Comparison of ENCODE assay signal across 11 cellular contexts in the genomic region with DNA sequence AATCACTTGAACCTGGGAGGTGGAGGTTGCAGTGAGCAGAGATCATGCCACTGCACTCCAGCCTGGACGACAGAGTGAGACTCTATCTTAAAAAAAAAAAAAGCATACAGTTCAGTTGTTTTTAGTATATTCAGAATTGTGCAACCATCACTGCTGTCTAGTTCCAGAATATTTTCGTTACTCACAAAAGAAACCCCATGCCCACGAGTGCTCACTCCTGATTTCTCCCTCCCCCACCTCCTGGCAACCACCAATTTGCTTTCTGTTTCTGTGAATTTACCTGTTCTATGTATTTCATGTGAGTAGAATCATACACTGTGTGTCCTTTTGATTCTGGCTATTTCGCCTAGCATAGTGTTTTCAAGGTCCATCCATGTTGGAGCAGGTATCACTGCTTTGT. TPM values are rescaled to one million over a fixed set of nuclear protein-coding genes. Genes with fewer than 3 reads are reported as not detected.
DNase-seq lines count a peak whose midpoint lies in the region; ATAC-seq and TF ChIP-seq lines count a peak whose summit lies in the region.
"Had no signal": no experiment of that assay in that cellular context is flagged by ENCODE, and none has a peak within 500 bp of the region (broad histone marks: within the 10 kb centered on the region; RNA-seq: fewer than 3 reads in every experiment).

No MANE protein-coding gene starts in this region.

- ATAC-seq in left lung (peak; percentile 9), gastrocnemius medialis (no peak), HG03135 (IDR thresholded peaks at IDR 0.05; ENCODE audit: unreplicated experiment) (no peak)

- H3K4me3 Mint-ChIP-seq in activated T-cell treated with anti-CD3 and anti-CD28 coated beads, Interleukin-2, amount 50 U/mL, for 24 hours = peak overlapping the region; percentile 73
- H3K4me3 Mint-ChIP-seq in activated T-helper 1 cell treated with anti-CD3 and anti-CD28 coated beads, Interleukin-12 subunit alpha, Interleukin-12 subunit beta, Interleukin-2, Interleukin-4 antibody, amounts not matched to agents 30 ng/mL and 10 ng/mL and 1 ng/mL, durations not matched to agents 14 hours and 24 hours and 36 hours = peak overlapping the region; percentile 83

- H3K36me3 Mint-ChIP-seq in activated T-cell treated with anti-CD3 and anti-CD28 coated beads, Interleukin-2, amount 50 U/mL, for 24 hours (ENCODE audit: low read depth) = peaks cover 18% of the 10 kb centered on the region
- H3K36me3 Mint-ChIP-seq in activated T-helper 1 cell treated with anti-CD3 and anti-CD28 coated beads, Interleukin-12 subunit alpha, Interleukin-12 subunit beta, Interleukin-2, Interleukin-4 antibody, amounts not matched to agents 30 ng/mL and 10 ng/mL and 1 ng/mL, durations not matched to agents 14 hours and 24 hours and 36 hours (ENCODE audit: low read depth) = peaks cover 9% of the 10 kb centered on the region

- H3K27ac Mint-ChIP-seq in activated T-cell treated with anti-CD3 and anti-CD28 coated beads, Interleukin-2, amount 50 U/mL, for 24 hours = peak overlapping the region; percentile 100
- peak overlapping the region; percentile 100 for H3K27ac Mint-ChIP-seq in activated T-helper 1 cell treated with anti-CD3 and anti-CD28 coated beads, Interleukin-12 subunit alpha, Interleukin-12 subunit beta, Interleukin-2, Interleukin-4 antibody, amounts not matched to agents 30 ng/mL and 10 ng/mL and 1 ng/mL, durations not matched to agents 14 hours and 24 hours and 36 hours

- in situ Hi-C loops in gastrocnemius medialis (cut with MboI; ENCODE audit: low sequenced_read_pairs in 4 of 4) = no loop called here

- H3K27me3 ChIP-seq in left lung = no peaks in the 10 kb centered on the region
- H3K27me3 ChIP-seq in tibial nerve = no peaks in the 10 kb centered on the region
- H3K27me3 ChIP-seq in gastrocnemius medialis = no peaks in the 10 kb centered on the region
- H3K27me3 ChIP-seq: hepatocyte had no signal

- H3K27ac ChIP-seq in left lung = peak overlapping the region in 1 of 2 donors; percentile 85
- peak overlapping the region in 3 of 4 donors; percentile 1 to 45 (median 42) for H3K27ac ChIP-seq in tibial nerve
- H3K27ac ChIP-seq in gastrocnemius medialis = no peak overlapping the region
- H3K27ac ChIP-seq: hepatocyte had no signal

- TF ChIP-seq CTCF in left lung (IDR thresholded peaks at IDR 0.05) = no peak
- TF ChIP-seq CTCF in tibial nerve (IDR thresholded peaks at IDR 0.05) = no peak
- no peak for TF ChIP-seq CTCF in gastrocnemius medialis (IDR thresholded peaks at IDR 0.05 in 4 of 5, conservative IDR thresholded peaks at IDR 0.05 in 1 of 5)

- H3K9me3 ChIP-seq in left lung = no peaks in the 10 kb centered on the region
- H3K9me3 ChIP-seq in tibial nerve = no peaks in the 10 kb centered on the region
- H3K9me3 ChIP-seq in gastrocnemius medialis = no peaks in the 10 kb centered on the region

- H3K36me3 ChIP-seq in left lung = no peaks in the 10 kb centered on the region
- no peaks in the 10 kb centered on the region for H3K36me3 ChIP-seq in tibial nerve
- no peaks in the 10 kb centered on the region for H3K36me3 ChIP-seq in gastrocnemius medialis

- 35 to 61% methylated on average over 4 of the region's 4 CpGs for WGBS in tibial nerve, 2 donors

- no peaks in the 10 kb centered on the region for H3K9me3 Mint-ChIP-seq in activated T-cell treated with anti-CD3 and anti-CD28 coated beads, Interleukin-2, amount 50 U/mL, for 24 hours
- H3K9me3 Mint-ChIP-seq in activated T-helper 1 cell treated with anti-CD3 and anti-CD28 coated beads, Interleukin-12 subunit alpha, Interleukin-12 subunit beta, Interleukin-2, Interleukin-4 antibody, amounts not matched to agents 30 ng/mL and 10 ng/mL and 1 ng/mL, durations not matched to agents 14 hours and 24 hours and 36 hours = no peaks in the 10 kb centered on the region

- H3K4me1 ChIP-seq in left lung (peaks cover 8 to 98% of the 10 kb centered on the region in 2 donors), tibial nerve (peaks cover 4 to 81% (median 44%) of the 10 kb centered on the region in 4 donors), gastrocnemius medialis (peaks cover 37 to 40% of the 10 kb centered on the region in 2 donors)

- no peaks in the 10 kb centered on the region for H3K27me3 Mint-ChIP-seq in activated T-cell treated with anti-CD3 and anti-CD28 coated beads, Interleukin-2, amount 50 U/mL, for 24 hours
- H3K27me3 Mint-ChIP-seq in activated T-helper 1 cell treated with anti-CD3 and anti-CD28 coated beads, Interleukin-12 subunit alpha, Interleukin-12 subunit beta, Interleukin-2, Interleukin-4 antibody, amounts not matched to agents 30 ng/mL and 10 ng/mL and 1 ng/mL, durations not matched to agents 14 hours and 24 hours and 36 hours (ENCODE audit: insufficient read depth) = no peaks in the 10 kb centered on the region

- DNase-seq in activated T-cell treated with anti-CD3 and anti-CD28 coated beads, Interleukin-2, amount 50 U/mL, for 24 hours = peak; percentile 58
- no peak for DNase-seq in activated T-cell treated with anti-CD3 and anti-CD28 coated beads for 4 hours
- no peak for DNase-seq in activated T-helper 1 cell treated with anti-CD3 and anti-CD28 coated beads, Interleukin-12 subunit alpha, Interleukin-12 subunit beta, Interleukin-2, Interleukin-4 antibody, amounts not matched to agents 30 ng/mL and 10 ng/mL and 1 ng/mL, durations not matched to agents 14 hours and 24 hours and 36 hours (ENCODE audit: low spot score)
- DNase-seq in left lung = no peak
- no peak for DNase-seq in tibial nerve (ENCODE audit: low spot score in 2 of 2)
- no peak for DNase-seq in gastrocnemius medialis
- DNase-seq in inferior parietal cortex (ENCODE audit: extremely low spot score) = no peak
- DNase-seq: AML-193, NCI-H2171 treated with DMSO at 0.1 percent for 48 hours had no signal

- no peak for TF ChIP-seq EP300 in tibial nerve (IDR thresholded peaks at IDR 0.05)

- H3K4me1 Mint-ChIP-seq in activated T-cell treated with anti-CD3 and anti-CD28 coated beads, Interleukin-2, amount 50 U/mL, for 24 hours (ENCODE audit: low read depth) = peaks cover 86% of the 10 kb centered on the region
- peaks cover 80% of the 10 kb centered on the region for H3K4me1 Mint-ChIP-seq in activated T-helper 1 cell treated with anti-CD3 and anti-CD28 coated beads, Interleukin-12 subunit alpha, Interleukin-12 subunit beta, Interleukin-2, Interleukin-4 antibody, amounts not matched to agents 30 ng/mL and 10 ng/mL and 1 ng/mL, durations not matched to agents 14 hours and 24 hours and 36 hours (ENCODE audit: low read depth)

- intact Hi-C loops in activated T-helper 1 cell treated with anti-CD3 and anti-CD28 coated beads, Interleukin-12 subunit alpha, Interleukin-12 subunit beta, Interleukin-2, Interleukin-4 antibody, amounts not matched to agents 30 ng/mL and 10 ng/mL and 1 ng/mL, durations not matched to agents 14 hours and 24 hours and 36 hours (cut with micrococcal nuclease) = loop anchor here (5.0 to 10.0 kb wide), 3 partner anchors 143 to 490 kb away; a partner anchor contains a TSS
- intact Hi-C loops in left lung (cut with DNase I) = no loop called here
- intact Hi-C loops in gastrocnemius medialis (cut with DNase I; ENCODE audit: low total_unique reads) = no loop called here

- no peak for TF ChIP-seq POLR2A in tibial nerve (IDR thresholded peaks at IDR 0.05)
- no peak for TF ChIP-seq POLR2A in gastrocnemius medialis (IDR thresholded peaks at IDR 0.05)

- H3K4me3 ChIP-seq in left lung (no peak overlapping the region), tibial nerve (no peak overlapping the region), gastrocnemius medialis (no peak overlapping the region)
- H3K4me3 ChIP-seq: hepatocyte had no signal

RNA-seq across cellular contexts. Expression of a gene that starts 24.8 kb away (rescaled TPM):
- total RNA-seq in activated T-helper 1 cell treated with anti-CD3 and anti-CD28 coated beads, Interleukin-12 subunit alpha, Interleukin-12 subunit beta, Interleukin-2, Interleukin-4 antibody, amounts not matched to agents 30 ng/mL and 10 ng/mL and 1 ng/mL, durations not matched to agents 14 hours and 24 hours and 36 hours = 69.6 and 70.3 TPM in 2 replicates
- total RNA-seq in left lung (10 to 100 TPM; 42.2 to 63.5 TPM), tibial nerve (10 to 100 TPM; 20.5 to 24.3 (median 22.3) TPM), gastrocnemius medialis (1 to 10 TPM; 5.4 to 9.0 (median 5.6) TPM)

Comparison
In these comparisons a context has a peak if more than half of its experiments do, and no peak if none do; other contexts are left out.
1. H3K27ac ChIP-seq: peak in tibial nerve (3 of 4); none in gastrocnemius medialis (0 of 4).